In the genomic region with DNA sequence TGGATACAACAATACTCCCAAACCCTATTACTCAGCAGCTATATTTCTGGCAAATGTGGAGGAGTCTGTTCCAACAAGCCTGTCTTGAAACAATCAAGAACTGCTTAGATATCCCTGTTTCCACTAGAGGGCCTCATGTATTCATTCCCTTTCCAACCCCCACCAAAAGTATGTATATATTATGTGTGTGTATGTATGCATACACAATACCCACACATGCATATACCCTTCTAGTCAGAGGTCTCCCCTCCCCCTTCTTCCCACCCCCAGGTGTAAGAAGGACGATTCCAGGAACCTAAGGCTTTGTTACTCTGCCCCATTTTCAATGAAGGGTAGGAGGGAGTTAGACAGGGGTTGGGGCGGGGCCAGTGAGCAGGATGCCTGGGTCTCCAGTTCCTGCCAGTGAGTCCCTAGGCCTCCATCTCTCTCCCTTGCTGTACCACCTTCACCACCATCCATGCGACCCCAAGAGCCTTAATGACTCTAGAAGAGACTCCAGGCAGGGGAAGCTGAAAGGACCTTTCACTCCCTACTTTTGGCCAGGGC, we compare ENCODE assay signal across 8 cellular contexts. TPM values are rescaled to one million over a fixed set of nuclear protein-coding genes. Genes with fewer than 3 reads are reported as not detected.
DNase-seq lines count a peak whose midpoint lies in the region; ATAC-seq lines count a peak whose summit lies in the region.

Gene DGKA, plus strand, starts transcription at position 392 of the 546 bp plus-strand sequence. CDS start 5,342 bp downstream, outside the sequence.

- H3K36me3 ChIP-seq in GM23248 (ENCODE audit: low read depth) = no peaks in the 10 kb centered on the region
- H3K36me3 ChIP-seq in mesendoderm (ENCODE audit: control insufficient read depth, insufficient read depth, low read length) = no peaks in the 10 kb centered on the region

- peak within 1 kb of the TSS; percentile 84 for H4K8ac ChIP-seq in mesendoderm (ENCODE audit: low read depth, low read length)

- no peaks in the 10 kb centered on the region for H3K79me1 ChIP-seq in mesendoderm (ENCODE audit: low read length)

- no peaks in the 10 kb centered on the region for H3K9me3 ChIP-seq in GM23248 (ENCODE audit: low read depth)

- peak within 1 kb of the TSS; percentile 78 for H3K4me3 ChIP-seq in GM23248
- H3K4me3 ChIP-seq in mesendoderm (ENCODE audit: low read length) = peak within 1 kb of the TSS; percentile 52

- no peak for ATAC-seq in HG02973 (IDR thresholded peaks at IDR 0.05; ENCODE audit: unreplicated experiment)

- H3K4ac ChIP-seq in mesendoderm (ENCODE audit: low read depth, low read length) = no peak within 1 kb of the TSS

- no peaks in the 10 kb centered on the region for H3K9me2 ChIP-seq in GM23248 (ENCODE audit: insufficient read depth)

- H3K23ac ChIP-seq in mesendoderm (ENCODE audit: low read length) = no peak within 1 kb of the TSS

- H2BK15ac ChIP-seq in mesendoderm (replicated peaks; ENCODE audit: low read depth) = no peak within 1 kb of the TSS

- no peak within 1 kb of the TSS for H2BK5ac ChIP-seq in mesendoderm (ENCODE audit: low read length)

- no peaks in the 10 kb centered on the region for H4K20me1 ChIP-seq in GM23248 (ENCODE audit: insufficient read depth)

- peak within 1 kb of the TSS; percentile 95 for H2AFZ ChIP-seq in GM23248

- DNase-seq in CD1c-positive myeloid dendritic cell (ENCODE audit: extremely low spot score) (peak; percentile 52), GM23248 (peak; percentile 90), NCI-H526 treated with DMSO at 0.1 percent for 48 hours (lab: John Stamatoyannopoulos, UW) (peak; percentile 60), ecto neural progenitor cell (ENCODE audit: low spot score) (peak; percentile 71), mesendoderm (peak; percentile 62)
- peak; percentile 69 to 71 for DNase-seq in activated CD4-positive, alpha-beta T cell treated with anti-CD3 and anti-CD28 coated beads, Interleukin-2, amount 50 U/mL, for 4 hours
- DNase-seq in stimulated activated CD8-positive, alpha-beta memory T cell treated with anti-CD3 and anti-CD28 coated beads, Interleukin-12 subunit alpha, Interleukin-12 subunit beta, amount 100 ng/mL, for 4 hours (ENCODE audit: low read depth) = peak; percentile 31

- peak within 1 kb of the TSS; percentile 87 for H3K27ac ChIP-seq in GM23248
- H3K27ac ChIP-seq in mesendoderm (ENCODE audit: low read depth, low read length) = no peak within 1 kb of the TSS

- no peak within 1 kb of the TSS for H2AK5ac ChIP-seq in mesendoderm (ENCODE audit: low read length)

- H3K9ac ChIP-seq in GM23248 (peak within 1 kb of the TSS; percentile 87), mesendoderm (ENCODE audit: low read length) (peak within 1 kb of the TSS; percentile 77)

- peaks cover 60% of the 10 kb centered on the region for H3K79me2 ChIP-seq in GM23248 (ENCODE audit: insufficient read depth)
- peaks cover 8% of the 10 kb centered on the region for H3K79me2 ChIP-seq in mesendoderm (ENCODE audit: control insufficient read depth, insufficient read depth, low read length)

- H3K4me1 ChIP-seq in GM23248 (ENCODE audit: insufficient read depth) (peaks cover 40% of the 10 kb centered on the region), mesendoderm (ENCODE audit: control insufficient read depth, low read depth, low read length) (peaks cover 3% of the 10 kb centered on the region)

- H3K4me2 ChIP-seq in GM23248 (ENCODE audit: unreplicated experiment) (peak within 1 kb of the TSS; percentile 94), mesendoderm (ENCODE audit: low read length) (peak within 1 kb of the TSS; percentile 93)

- peaks cover 39% of the 10 kb centered on the region for H3F3A ChIP-seq in GM23248 (ENCODE audit: insufficient read depth)

- H4K5ac ChIP-seq in mesendoderm (ENCODE audit: low read length) = no peak within 1 kb of the TSS

- H3K27me3 ChIP-seq in GM23248 (replicated peaks; ENCODE audit: insufficient read depth) (no peaks in the 10 kb centered on the region), mesendoderm (ENCODE audit: insufficient read depth, low read length, poor library complexity) (peaks cover 8% of the 10 kb centered on the region)

- no peak within 1 kb of the TSS for H2BK120ac ChIP-seq in mesendoderm (ENCODE audit: low read depth, low read length)

- in situ Hi-C loops in GM23248 (cut with MboI) = loop anchor here (10.0 kb wide), 1 partner anchor 106 kb away; the partner anchor contains the start of gene DNAJC14

- WGBS in GM23248 (ENCODE audit: low coverage in 1 of 2, low lambda C conversion rate in 2 of 2, missing lambda C conversion rate in 2 of 2), 2 experiments = 15 to 19% methylated on average over 3 of the region's 3 CpGs
- WGBS in mesendoderm (ENCODE audit: extremely low coverage, insufficient coverage, low lambda C conversion rate) = no CpG with 5 or more reads among the region's 3 CpGs

- peak within 1 kb of the TSS; percentile 87 for H3K56ac ChIP-seq in mesendoderm (ENCODE audit: low read length)

- peak within 1 kb of the TSS; percentile 15 for H3K18ac ChIP-seq in mesendoderm (ENCODE audit: low read length)

RNA-seq across cellular contexts. Expression of gene DGKA, which starts in this region (rescaled TPM):
- 66.6 and 67.7 TPM in 2 replicates for total RNA-seq in GM23248 (2014; rRNA removed; shearing (Covaris generic))
- polyA plus RNA-seq in GM23248 (2016; fragmentation: Nextera tagmentation; extraction: Ambion mirVana) = 109 and 116 TPM in 2 replicates
- 8.6 TPM for polyA plus RNA-seq in mesendoderm (2013, experiment 1 of 2)
- polyA plus RNA-seq in mesendoderm (2013, experiment 2 of 2) = 9.8 TPM

Comparison
In these comparisons a context has a peak if more than half of its experiments do, and no peak if none do; other contexts are left out.
1. DNase-seq: peak in every context shown above with its lines; median percentile 90 in GM23248; 71 in ecto neural progenitor cell; 70 in activated CD4-positive, alpha-beta T cell treated with anti-CD3 and anti-CD28 coated beads, Interleukin-2, amount 50 U/mL, for 4 hours; 62 in mesendoderm; 60 in NCI-H526 treated with DMSO at 0.1 percent for 48 hours; 52 in CD1c-positive myeloid dendritic cell; 31 in stimulated activated CD8-positive, alpha-beta memory T cell treated with anti-CD3 and anti-CD28 coated beads, Interleukin-12 subunit alpha, Interleukin-12 subunit beta, amount 100 ng/mL, for 4 hours.